In genomic region chr18:71431171-71431570, GRCh38 we compare ENCODE assay signal across 20 cellular contexts.
"Had no signal": no experiment of that assay in that cellular context is flagged by ENCODE, and none has a peak within 500 bp of the region (broad histone marks: within the 10 kb centered on the region; RNA-seq: fewer than 3 reads in every experiment).

No MANE protein-coding gene starts in this region.

- H3K36me3 ChIP-seq: cardiac muscle cell, neural progenitor cell, right lobe of liver, thyroid gland, upper lobe of left lung, vagina had no signal

- H3K4me1 ChIP-seq: neural progenitor cell, parathyroid adenoma, right lobe of liver, thyroid gland, upper lobe of left lung, vagina had no signal

- H3K79me2 ChIP-seq: parathyroid adenoma had no signal

- H3K4me2 ChIP-seq: neural progenitor cell had no signal

- DNase-seq: activated CD4-positive, alpha-beta T cell treated with anti-CD3 and anti-CD28 coated beads for 36 hours; activated CD4-positive, alpha-beta T cell treated with anti-CD3 and anti-CD28 coated beads, Interleukin-2, amount 50 U/mL, for 4 hours; activated CD4-positive, CD25-positive, alpha-beta regulatory T cell; activated naive CD4-positive, alpha-beta T cell treated with Interleukin-2 at 50 U/mL for 16 hours; activated T-cell treated with anti-CD3 and anti-CD28 coated beads for 4 hours; activated T-cell treated with anti-CD3 and anti-CD28 coated beads, Interleukin-2, amount 50 U/mL, for 72 hours; cortex of kidney; natural killer cell; occipital lobe; right lobe of liver; stimulated activated CD4-positive, alpha-beta T cell treated with anti-CD3 and anti-CD28 coated beads, Interleukin-12 subunit alpha, Interleukin-12 subunit beta, amount 100 ng/mL, for 4 hours; stimulated activated CD4-positive, alpha-beta T cell treated with anti-CD3 and anti-CD28 coated beads, Interleukin-4, amount 100 ng/mL, for 1 hour; thyroid gland had no signal

- FAIRE-seq: frontal cortex had no signal

- ATAC-seq: activated CD4-positive, alpha-beta T cell treated with anti-CD3 and anti-CD28 coated beads for 36 hours; activated T-cell treated with anti-CD3 and anti-CD28 coated beads, Interleukin-2, amount 50 U/mL, for 72 hours; natural killer cell; stimulated activated effector memory CD8-positive, alpha-beta T cell treated with anti-CD3 and anti-CD28 coated beads, Interleukin-12 subunit alpha, Interleukin-12 subunit beta, amount 100 ng/mL, for 72 hours had no signal

- H3K4me3 ChIP-seq: cardiac muscle cell, neural progenitor cell, right lobe of liver, thyroid gland, upper lobe of left lung, vagina had no signal

- H3K9me3 ChIP-seq: right lobe of liver, thyroid gland, upper lobe of left lung, vagina had no signal

- H3K9ac ChIP-seq: neural progenitor cell, parathyroid adenoma had no signal

- H3K27ac ChIP-seq: cardiac muscle cell, neural progenitor cell, parathyroid adenoma, right lobe of liver, thyroid gland, upper lobe of left lung, vagina had no signal

- H2AFZ ChIP-seq: neural progenitor cell, parathyroid adenoma had no signal

- H3K27me3 ChIP-seq: cardiac muscle cell, neural progenitor cell, right lobe of liver, thyroid gland, upper lobe of left lung, vagina had no signal
